28 cellular contexts compared by ENCODE assay signal in genomic region chr1:18749569-18749968, GRCh38.
"Had no signal": no experiment of that assay in that cellular context is flagged by ENCODE, and none has a peak within 500 bp of the region (broad histone marks: within the 10 kb centered on the region; RNA-seq: fewer than 3 reads in every experiment).

No MANE protein-coding gene starts in this region.

- H3K9ac ChIP-seq: neural progenitor cell, parathyroid adenoma had no signal

- H3K4me3 ChIP-seq: neural progenitor cell, ovary, psoas muscle, right lobe of liver, sigmoid colon, skin epidermis, smooth muscle cell, spleen, suprapubic skin, testis, tibial artery, transverse colon, upper lobe of right lung, uterus had no signal

- H3K27me3 ChIP-seq: ovary, right lobe of liver, testis, uterus had no signal

- H3K27ac ChIP-seq: ovary, parathyroid adenoma, psoas muscle, right lobe of liver, sigmoid colon, skin epidermis, spleen, suprapubic skin, testis, tibial artery, transverse colon, upper lobe of right lung, uterus had no signal

- DNase-seq: naive thymus-derived CD8-positive, alpha-beta T cell; occipital lobe; ovary; posterior cingulate gyrus; psoas muscle; right cardiac atrium; right lobe of liver; sigmoid colon; spleen; stimulated activated CD4-positive, alpha-beta T cell treated with anti-CD3 and anti-CD28 coated beads, Interleukin-12 subunit alpha, Interleukin-12 subunit beta, amount 100 ng/mL, for 4 hours; stimulated activated CD4-positive, alpha-beta T cell treated with anti-CD3 and anti-CD28 coated beads, Interleukin-1b, Interleukin-23, amount 100 ng/mL, for 48 hours; stimulated activated CD4-positive, alpha-beta T cell treated with anti-CD3 and anti-CD28 coated beads, Interleukin-4, amount 100 ng/mL, for 1 hour; stimulated activated CD4-positive, alpha-beta T cell treated with anti-CD3 and anti-CD28 coated beads, Interleukin-4, amount 100 ng/mL, for 4 hours; stimulated activated CD8-positive, alpha-beta memory T cell treated with anti-CD3 and anti-CD28 coated beads, Interleukin-4, amount 100 ng/mL, for 48 hours; stimulated activated naive CD4-positive, alpha-beta T cell; stimulated activated naive CD8-positive, alpha-beta T cell treated with anti-CD3 and anti-CD28 coated beads, Interleukin-15, amount 100 ng/mL, for 72 hours; stimulated activated naive CD8-positive, alpha-beta T cell treated with anti-CD3 and anti-CD28 coated beads, Interleukin-15, Interleukin-2, amounts not matched to agents 100 U/mL and 50 U/mL, for 24 hours; substantia nigra; testis; transverse colon; upper lobe of right lung; uterus had no signal

- H3K79me2 ChIP-seq: parathyroid adenoma had no signal

- H3K4me1 ChIP-seq: parathyroid adenoma, psoas muscle, right lobe of liver, sigmoid colon, spleen, suprapubic skin, testis, tibial artery, upper lobe of right lung, uterus had no signal

- H2AFZ ChIP-seq: neural progenitor cell, parathyroid adenoma had no signal

- ATAC-seq: naive thymus-derived CD8-positive, alpha-beta T cell; psoas muscle; right cardiac atrium; right lobe of liver; stimulated activated naive CD8-positive, alpha-beta T cell treated with anti-CD3 and anti-CD28 coated beads, Interleukin-15, amount 100 ng/mL, for 72 hours; stimulated activated naive CD8-positive, alpha-beta T cell treated with anti-CD3 and anti-CD28 coated beads, Interleukin-15, Interleukin-2, amounts not matched to agents 100 U/mL and 50 U/mL, for 24 hours; upper lobe of right lung had no signal

- H3K4me2 ChIP-seq: neural progenitor cell, smooth muscle cell had no signal

- H3K36me3 ChIP-seq: neural progenitor cell, ovary, right lobe of liver, sigmoid colon, spleen, suprapubic skin, tibial artery, transverse colon, upper lobe of right lung, uterus had no signal

- H3K9me3 ChIP-seq: ovary, right lobe of liver, testis, upper lobe of right lung, uterus had no signal
